ENCODE assay signal across 17 cellular contexts in genomic region chr16:66428682-66429251, GRCh38. TPM values are rescaled to one million over a fixed set of nuclear protein-coding genes. Genes with fewer than 3 reads are reported as not detected.
A peak's percentile ranks its signal among the peaks of the same experiment; 100 is the strongest.
DNase-seq lines count a peak whose midpoint lies in the region; ATAC-seq lines count a peak whose summit lies in the region.
"Had no signal": no experiment of that assay in that cellular context is flagged by ENCODE, and none has a peak within 500 bp of the region (broad histone marks: within the 10 kb centered on the region; RNA-seq: fewer than 3 reads in every experiment).

No MANE protein-coding gene starts in this region.

- peak overlapping the region; percentile 3 for H2AK5ac ChIP-seq in neuronal stem cell (ENCODE audit: low read depth, low read length)

- H2BK120ac ChIP-seq in neuronal stem cell (ENCODE audit: low read depth, low read length), result no peak overlapping the region

- no peak overlapping the region for H3K9ac ChIP-seq in HUES64 (ENCODE audit: low read depth, low read length)
- no peak overlapping the region for H3K9ac ChIP-seq in iPS-15b (ENCODE audit: low read depth, low read length)
- H3K9ac ChIP-seq in neuronal stem cell (ENCODE audit: low read depth, low read length, poor library complexity), result no peak overlapping the region

- H3K27ac ChIP-seq in HUES64 (ENCODE audit: low read depth, low read length), result no peak overlapping the region
- H3K27ac ChIP-seq in neuronal stem cell (replicated peaks; ENCODE audit: low read length), result no peak overlapping the region
- H3K27ac ChIP-seq: cardiac muscle cell, neutrophil, thyroid gland had no signal

- no peak overlapping the region for H2BK5ac ChIP-seq in neuronal stem cell (ENCODE audit: low read length)

- H4K91ac ChIP-seq in neuronal stem cell (ENCODE audit: low read depth, low read length, poor library complexity), result no peak overlapping the region

- no peak for ATAC-seq in HG03280 (IDR thresholded peaks at IDR 0.05; ENCODE audit: unreplicated experiment)

- H3K18ac ChIP-seq in neuronal stem cell (ENCODE audit: low read length), result no peak overlapping the region

- H3K23ac ChIP-seq in neuronal stem cell (ENCODE audit: low read depth, low read length, poor library complexity), result peak overlapping the region; percentile 22

- H3K4me2 ChIP-seq in neuronal stem cell (ENCODE audit: insufficient read depth, low read length, poor library complexity, severe bottlenecking), result no peak overlapping the region

- H2AFZ ChIP-seq in neuronal stem cell (ENCODE audit: low read length), result no peak overlapping the region

- H3K4me3 ChIP-seq in HUES64 (ENCODE audit: low read length), result peak overlapping the region; percentile 56; the same call in 1 of the 2 replicates
- peak overlapping the region; percentile 63 for H3K4me3 ChIP-seq in iPS-15b (ENCODE audit: low read depth, low read length)
- no peak overlapping the region for H3K4me3 ChIP-seq in neuronal stem cell (ENCODE audit: low read length in 2 of 2)

- H3K14ac ChIP-seq in neuronal stem cell (ENCODE audit: low read length), result no peak overlapping the region

- H3K9me3 ChIP-seq in HUES64 (ENCODE audit: insufficient read depth, low read depth, low read length) (no peaks in the 10 kb centered on the region), iPS-15b (ENCODE audit: control insufficient read depth, insufficient read depth, low read length) (no peaks in the 10 kb centered on the region), neuronal stem cell (replicated peaks in 1 of 2; ENCODE audit: control insufficient read depth in 2 of 2, insufficient read depth in 1 of 2, low read depth in 1 of 2, low read length in 2 of 2) (peaks cover 2 to 7% of the 10 kb centered on the region in 2 donors)
- H3K9me3 ChIP-seq: neutrophil, thyroid gland had no signal

- WGBS in HUES64, result 24% methylated on average over 11 of the region's 11 CpGs
- no CpG with 5 or more reads among the region's 11 CpGs for WGBS in neuronal stem cell (ENCODE audit: extremely low coverage in 2 of 2, insufficient read length in 2 of 2, insufficient replicate concordance in 1 of 2), 2 donors

- H4K8ac ChIP-seq in neuronal stem cell (ENCODE audit: low read depth, low read length), result no peak overlapping the region

- H3K27me3 ChIP-seq in HUES64 (ENCODE audit: insufficient read depth, low read length) (peaks cover 73% of the 10 kb centered on the region), iPS-15b (ENCODE audit: control insufficient read depth, insufficient read depth, low read length) (peaks cover 80% of the 10 kb centered on the region), neuronal stem cell (ENCODE audit: control insufficient read depth in 3 of 3, insufficient read depth in 3 of 3, low read depth in 1 of 3, low read length in 3 of 3) (peaks cover 15 to 56% (median 50%) of the 10 kb centered on the region in 3 experiments)
- H3K27me3 ChIP-seq: thyroid gland had no signal

- no peaks in the 10 kb centered on the region for H3K79me1 ChIP-seq in neuronal stem cell (ENCODE audit: low read depth, low read length)

- peak; percentile 24 for DNase-seq in DMS53 (lab: John Stamatoyannopoulos, UW)
- no peak for DNase-seq in DMS53 treated with DMSO at 0.1 percent for 48 hours (lab: John Stamatoyannopoulos, UW; ENCODE audit: unreplicated experiment)
- DNase-seq in neuronal stem cell (ENCODE audit: low spot score), result no peak
- no peak for DNase-seq in NCI-H1092 (lab: John Stamatoyannopoulos, UW)
- DNase-seq in hepatic stellate cell (ENCODE audit: low spot score), result no peak
- DNase-seq: activated CD4-positive, alpha-beta T cell treated with anti-CD3 and anti-CD28 coated beads, Interleukin-2, amount 50 U/mL, for 4 hours; mammary epithelial cell; NCI-H1694; NCI-H446; stimulated activated naive B cell treated with anti-CD40 and anti-IgM and Interleukin-4, amounts not matched to agents 10 μg/mL and 1 μg/mL and 100 μg/mL, for 72 hours had no signal

- no peaks in the 10 kb centered on the region for H3K36me3 ChIP-seq in HUES64 (ENCODE audit: insufficient read depth, low read length)
- H3K36me3 ChIP-seq in iPS-15b (ENCODE audit: control insufficient read depth, insufficient read depth, low read length), result no peaks in the 10 kb centered on the region
- no peaks in the 10 kb centered on the region for H3K36me3 ChIP-seq in neuronal stem cell (replicated peaks in 1 of 2; ENCODE audit: control insufficient read depth in 2 of 2, insufficient read depth in 2 of 2, low read length in 2 of 2)
- H3K36me3 ChIP-seq: cardiac muscle cell, neutrophil, thyroid gland had no signal

- H3K4me1 ChIP-seq in HUES64 (ENCODE audit: insufficient read depth, low read length), result peaks cover 3% of the 10 kb centered on the region; the same call in 1 of the 2 replicates
- H3K4me1 ChIP-seq in iPS-15b (ENCODE audit: control insufficient read depth, insufficient read depth, low read length), result peaks cover 9% of the 10 kb centered on the region
- H3K4me1 ChIP-seq in neuronal stem cell (ENCODE audit: control insufficient read depth in 2 of 2, insufficient read depth in 1 of 2, low read depth in 1 of 2, low read length in 2 of 2), result peaks cover 14 to 19% of the 10 kb centered on the region in 2 donors

- no peak overlapping the region for H3K4ac ChIP-seq in neuronal stem cell (ENCODE audit: low read length)

- no peak overlapping the region for H2BK12ac ChIP-seq in neuronal stem cell (ENCODE audit: low read length)

- H2BK15ac ChIP-seq in neuronal stem cell (ENCODE audit: low read length), result no peak overlapping the region

RNA-seq across cellular contexts. Expression of gene BEAN1, which starts 1.7 kb away (rescaled TPM):
- 0.10 TPM for polyA plus RNA-seq in HUES64 (2013, experiment 1 of 2)
- polyA plus RNA-seq in HUES64 (2013, experiment 2 of 2), result not detected
- polyA plus RNA-seq in neuronal stem cell (2013, experiment 1 of 2), result 1.4 TPM
- polyA plus RNA-seq in neuronal stem cell (2013, experiment 2 of 2), result 1.6 TPM
- polyA plus RNA-seq: BJ had no signal

Comparison
In these comparisons a context has a peak if more than half of its experiments do, and no peak if none do; other contexts are left out.
1. H3K4me3 ChIP-seq: peak in HUES64 (single experiment) and iPS-15b (single experiment); none in neuronal stem cell (0 of 2).